Comparison of ENCODE assay signal across 8 cellular contexts in the genomic region with DNA sequence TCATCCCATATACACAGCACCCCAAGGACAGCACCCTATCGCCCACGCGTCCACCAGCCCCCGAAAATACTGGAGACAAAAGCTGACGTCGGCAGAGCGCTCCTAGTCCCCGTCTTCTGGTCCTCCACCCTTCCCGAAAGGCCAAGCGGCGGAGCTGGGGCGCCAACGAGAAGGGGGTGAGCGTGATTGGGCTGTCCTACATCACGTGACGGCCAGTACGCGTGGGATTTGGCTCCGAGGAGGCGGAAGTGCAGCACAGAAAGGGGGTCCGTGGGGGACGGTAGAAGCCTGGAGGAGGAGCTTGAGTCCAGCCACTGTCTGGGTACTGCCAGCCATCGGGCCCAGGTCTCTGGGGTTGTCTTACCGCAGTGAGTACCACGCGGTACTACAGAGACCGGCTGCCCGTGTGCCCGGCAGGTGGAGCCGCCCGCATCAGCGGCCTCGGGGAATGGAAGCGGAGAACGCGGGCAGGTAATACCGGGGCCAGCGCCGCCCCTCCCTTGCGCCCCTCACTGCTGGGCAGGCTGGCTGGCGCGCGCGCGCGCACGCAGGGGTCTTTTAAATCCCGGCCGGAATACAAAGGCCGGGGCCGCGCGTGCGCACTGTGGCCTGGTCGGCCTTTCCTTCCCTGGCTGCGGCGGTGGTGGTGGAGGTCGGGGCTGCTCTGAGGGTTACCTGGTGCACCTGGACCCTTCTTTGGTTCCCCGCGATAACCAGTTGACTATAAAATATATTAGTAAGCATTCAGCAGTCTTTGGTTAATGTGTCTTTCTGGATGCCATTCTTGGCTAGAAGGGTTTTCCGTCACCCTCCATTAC. TPM values are rescaled to one million over a fixed set of nuclear protein-coding genes. Genes with fewer than 3 reads are reported as not detected.
A peak's percentile ranks its signal among the peaks of the same experiment; 100 is the strongest.
DNase-seq lines count a peak whose midpoint lies in the region; ATAC-seq and TF ChIP-seq lines count a peak whose summit lies in the region.

A gene (plus strand): TSS at position 283 of the 818 bp plus-strand sequence. CDS start 166 bp downstream, at position 449.

- peak; percentile 97 for DNase-seq in AG04450 (ENCODE audit: low read depth, low spot score)
- DNase-seq in NCI-H2227 treated with DMSO at 0.1 percent for 48 hours (lab: John Stamatoyannopoulos, UW), result peak; percentile 99
- peak; percentile 96 for DNase-seq in WTC11 (ENCODE audit: low spot score)
- peak; percentile 99 for DNase-seq in cardiac fibroblast (ENCODE audit: low read depth in 2 of 2)
- DNase-seq in iPS-NIHi7 (ENCODE audit: extremely low spot score), result peak; percentile 95
- DNase-seq in smooth muscle cell of the brain vasculature (ENCODE audit: low read depth, low spot score), result peak; percentile 99

- peak within 1 kb of the TSS; percentile 96 for H3K4me3 Mint-ChIP-seq in WTC11

- peak within 1 kb of the TSS; percentile 99 for H3K27ac Mint-ChIP-seq in WTC11

- no peaks in the 10 kb centered on the region for H3K27me3 Mint-ChIP-seq in WTC11 (ENCODE audit: low read depth)

- H3K27me3 ChIP-seq in AG04450 (ENCODE audit: control insufficient read depth, insufficient read depth, low read length), result no peaks in the 10 kb centered on the region

- H3K27ac ChIP-seq in AG04450 (ENCODE audit: low read depth, low read length), result peak within 1 kb of the TSS; percentile 88

- POLR2A ChIA-PET in AG04450 (lab: Yijun Ruan, JAX) (interaction anchor here (0.5 to 3.3 kb wide), 14 partner anchors 10 to 334 kb away, joined by 3 to 42 read pairs (median 4); a partner anchor contains a TSS), WTC11 (lab: Charles Lee) (interaction anchor here (0.6 to 2.1 kb wide), 12 partner anchors 8 to 401 kb away, joined by 3 to 57 read pairs (median 4); a partner anchor contains a TSS)

- H3K9me3 Mint-ChIP-seq in WTC11, result no peaks in the 10 kb centered on the region

- CTCF ChIA-PET in AG04450 (lab: Charles Lee), result interaction anchor here (0.6 to 4.6 kb wide), 4 partner anchors 11 to 145 kb away, joined by 3 to 33 read pairs (median 4); no protein-coding TSS in a partner anchor
- CTCF ChIA-PET in WTC11 (lab: Charles Lee), result interaction anchor here (0.6 to 2.4 kb wide), 8 partner anchors 9 to 333 kb away, joined by 3 to 9 read pairs (median 4); a partner anchor contains a TSS

- H3K4me1 Mint-ChIP-seq in WTC11, result peaks cover 42% of the 10 kb centered on the region

- peaks cover 2% of the 10 kb centered on the region; the same call in 1 of the 2 replicates for H3K9me3 ChIP-seq in AG04450 (ENCODE audit: control insufficient read depth, insufficient read depth, low read length)

- H3K4me3 ChIP-seq in AG04450 (ENCODE audit: low read depth, low read length) (peak within 1 kb of the TSS; percentile 95), cardiac fibroblast (replicated peaks in 1 of 2; ENCODE audit: low read depth in 2 of 2, low read length in 2 of 2) (peak within 1 kb of the TSS; percentile 75 to 84)

- peak; percentile 92 for ATAC-seq in GM18907 (IDR thresholded peaks at IDR 0.05; ENCODE audit: unreplicated experiment)
- ATAC-seq in HG03159 (IDR thresholded peaks at IDR 0.05; ENCODE audit: unreplicated experiment), result peak; percentile 91
- peak; percentile 95 for ATAC-seq in WTC11

- peak; percentile 15; the same call in 1 of the 2 replicates for TF ChIP-seq CTCF in AG04450 (IDR thresholded peaks at IDR 0.05; ENCODE audit: low read depth, low read length)
- TF ChIP-seq CTCF in WTC11 (IDR thresholded peaks at IDR 0.05), result no peak
- TF ChIP-seq CTCF in cardiac fibroblast (IDR thresholded peaks at IDR 0.05; ENCODE audit: low read depth, low read length), result no peak

- peaks cover 10% of the 10 kb centered on the region; the same call in 1 of the 2 replicates for H3K36me3 Mint-ChIP-seq in WTC11

TF ChIP-seq in WTC11, 78 proteins besides CTCF, POLR2A, EP300 and RAD21 (continues in another document):
- TF ChIP-seq, protein P1, sequence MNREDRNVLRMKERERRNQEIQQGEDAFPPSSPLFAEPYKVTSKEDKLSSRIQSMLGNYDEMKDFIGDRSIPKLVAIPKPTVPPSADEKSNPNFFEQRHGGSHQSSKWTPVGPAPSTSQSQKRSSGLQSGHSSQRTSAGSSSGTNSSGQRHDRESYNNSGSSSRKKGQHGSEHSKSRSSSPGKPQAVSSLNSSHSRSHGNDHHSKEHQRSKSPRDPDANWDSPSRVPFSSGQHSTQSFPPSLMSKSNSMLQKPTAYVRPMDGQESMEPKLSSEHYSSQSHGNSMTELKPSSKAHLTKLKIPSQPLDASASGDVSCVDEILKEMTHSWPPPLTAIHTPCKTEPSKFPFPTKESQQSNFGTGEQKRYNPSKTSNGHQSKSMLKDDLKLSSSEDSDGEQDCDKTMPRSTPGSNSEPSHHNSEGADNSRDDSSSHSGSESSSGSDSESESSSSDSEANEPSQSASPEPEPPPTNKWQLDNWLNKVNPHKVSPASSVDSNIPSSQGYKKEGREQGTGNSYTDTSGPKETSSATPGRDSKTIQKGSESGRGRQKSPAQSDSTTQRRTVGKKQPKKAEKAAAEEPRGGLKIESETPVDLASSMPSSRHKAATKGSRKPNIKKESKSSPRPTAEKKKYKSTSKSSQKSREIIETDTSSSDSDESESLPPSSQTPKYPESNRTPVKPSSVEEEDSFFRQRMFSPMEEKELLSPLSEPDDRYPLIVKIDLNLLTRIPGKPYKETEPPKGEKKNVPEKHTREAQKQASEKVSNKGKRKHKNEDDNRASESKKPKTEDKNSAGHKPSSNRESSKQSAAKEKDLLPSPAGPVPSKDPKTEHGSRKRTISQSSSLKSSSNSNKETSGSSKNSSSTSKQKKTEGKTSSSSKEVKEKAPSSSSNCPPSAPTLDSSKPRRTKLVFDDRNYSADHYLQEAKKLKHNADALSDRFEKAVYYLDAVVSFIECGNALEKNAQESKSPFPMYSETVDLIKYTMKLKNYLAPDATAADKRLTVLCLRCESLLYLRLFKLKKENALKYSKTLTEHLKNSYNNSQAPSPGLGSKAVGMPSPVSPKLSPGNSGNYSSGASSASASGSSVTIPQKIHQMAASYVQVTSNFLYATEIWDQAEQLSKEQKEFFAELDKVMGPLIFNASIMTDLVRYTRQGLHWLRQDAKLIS (CRISPR knock-in tag; IDR thresholded peaks at IDR 0.05; ENCODE audit: borderline replicate concordance), result 0 out of 2 replicates have a peak, but pooled peaks have one; percentile 84
- TF ChIP-seq FOXP1 (CRISPR knock-in tag; IDR thresholded peaks at IDR 0.05; ENCODE audit: borderline replicate concordance) (peak; percentile 86; the same call in 1 of the 2 replicates), TP53 (CRISPR knock-in tag; IDR thresholded peaks at IDR 0.05) (peak; percentile 70; the same call in 1 of the 2 replicates), ESRRA (CRISPR knock-in tag; IDR thresholded peaks at IDR 0.05; ENCODE audit: borderline replicate concordance) (no peak), RELA (CRISPR knock-in tag; IDR thresholded peaks at IDR 0.05; ENCODE audit: borderline replicate concordance) (no peak), PRRX2 (CRISPR knock-in tag; IDR thresholded peaks at IDR 0.05) (no peak), EMX1 (CRISPR knock-in tag; IDR thresholded peaks at IDR 0.05) (no peak), ELF4 (CRISPR knock-in tag; IDR thresholded peaks at IDR 0.05; ENCODE audit: low read depth) (no peak), ATF1 (CRISPR knock-in tag; IDR thresholded peaks at IDR 0.05) (no peak), ZNF138 (CRISPR knock-in tag; conservative IDR thresholded peaks at IDR 0.05) (peak; percentile 78; the same call in 1 of the 2 replicates), NR3C1 (CRISPR knock-in tag; conservative IDR thresholded peaks at IDR 0.05; ENCODE audit: low read depth) (no peak), JAZF1 (CRISPR knock-in tag; IDR thresholded peaks at IDR 0.05) (no peak)
- TF ChIP-seq, protein P2, sequence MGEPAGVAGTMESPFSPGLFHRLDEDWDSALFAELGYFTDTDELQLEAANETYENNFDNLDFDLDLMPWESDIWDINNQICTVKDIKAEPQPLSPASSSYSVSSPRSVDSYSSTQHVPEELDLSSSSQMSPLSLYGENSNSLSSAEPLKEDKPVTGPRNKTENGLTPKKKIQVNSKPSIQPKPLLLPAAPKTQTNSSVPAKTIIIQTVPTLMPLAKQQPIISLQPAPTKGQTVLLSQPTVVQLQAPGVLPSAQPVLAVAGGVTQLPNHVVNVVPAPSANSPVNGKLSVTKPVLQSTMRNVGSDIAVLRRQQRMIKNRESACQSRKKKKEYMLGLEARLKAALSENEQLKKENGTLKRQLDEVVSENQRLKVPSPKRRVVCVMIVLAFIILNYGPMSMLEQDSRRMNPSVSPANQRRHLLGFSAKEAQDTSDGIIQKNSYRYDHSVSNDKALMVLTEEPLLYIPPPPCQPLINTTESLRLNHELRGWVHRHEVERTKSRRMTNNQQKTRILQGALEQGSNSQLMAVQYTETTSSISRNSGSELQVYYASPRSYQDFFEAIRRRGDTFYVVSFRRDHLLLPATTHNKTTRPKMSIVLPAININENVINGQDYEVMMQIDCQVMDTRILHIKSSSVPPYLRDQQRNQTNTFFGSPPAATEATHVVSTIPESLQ (CRISPR knock-in tag; IDR thresholded peaks at IDR 0.05), result no peak
- TF ChIP-seq, protein P3, sequence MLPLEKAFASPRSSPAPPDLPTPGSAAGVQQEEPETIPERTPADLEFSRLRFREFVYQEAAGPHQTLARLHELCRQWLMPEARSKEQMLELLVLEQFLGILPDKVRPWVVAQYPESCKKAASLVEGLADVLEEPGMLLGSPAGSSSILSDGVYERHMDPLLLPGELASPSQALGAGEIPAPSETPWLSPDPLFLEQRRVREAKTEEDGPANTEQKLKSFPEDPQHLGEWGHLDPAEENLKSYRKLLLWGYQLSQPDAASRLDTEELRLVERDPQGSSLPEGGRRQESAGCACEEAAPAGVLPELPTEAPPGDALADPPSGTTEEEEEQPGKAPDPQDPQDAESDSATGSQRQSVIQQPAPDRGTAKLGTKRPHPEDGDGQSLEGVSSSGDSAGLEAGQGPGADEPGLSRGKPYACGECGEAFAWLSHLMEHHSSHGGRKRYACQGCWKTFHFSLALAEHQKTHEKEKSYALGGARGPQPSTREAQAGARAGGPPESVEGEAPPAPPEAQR (CRISPR knock-in tag; IDR thresholded peaks at IDR 0.05), result no peak
- TF ChIP-seq, protein P4, sequence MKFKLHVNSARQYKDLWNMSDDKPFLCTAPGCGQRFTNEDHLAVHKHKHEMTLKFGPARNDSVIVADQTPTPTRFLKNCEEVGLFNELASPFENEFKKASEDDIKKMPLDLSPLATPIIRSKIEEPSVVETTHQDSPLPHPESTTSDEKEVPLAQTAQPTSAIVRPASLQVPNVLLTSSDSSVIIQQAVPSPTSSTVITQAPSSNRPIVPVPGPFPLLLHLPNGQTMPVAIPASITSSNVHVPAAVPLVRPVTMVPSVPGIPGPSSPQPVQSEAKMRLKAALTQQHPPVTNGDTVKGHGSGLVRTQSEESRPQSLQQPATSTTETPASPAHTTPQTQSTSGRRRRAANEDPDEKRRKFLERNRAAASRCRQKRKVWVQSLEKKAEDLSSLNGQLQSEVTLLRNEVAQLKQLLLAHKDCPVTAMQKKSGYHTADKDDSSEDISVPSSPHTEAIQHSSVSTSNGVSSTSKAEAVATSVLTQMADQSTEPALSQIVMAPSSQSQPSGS (CRISPR knock-in tag; IDR thresholded peaks at IDR 0.05; ENCODE audit: borderline replicate concordance, low read depth), result no peak

RNA-seq across cellular contexts. Expression of the gene that starts here (rescaled TPM):
- polyA plus RNA-seq in AG04450 (2011; rRNA removed), result 20.4 and 28.4 TPM in 2 replicates
- polyA minus RNA-seq in AG04450 (2011; rRNA and poly(A)+ RNA removed), result 9.2 and 15.9 TPM in 2 replicates
- total RNA-seq in WTC11 (2021), result 28.1 to 33.0 TPM (median 32.6 TPM) in 3 replicates

Comparison
In these comparisons a context has a peak if more than half of its experiments do, and no peak if none do; other contexts are left out.
1. Peak in every context shown above with its lines: DNase-seq, ATAC-seq, H3K4me3 ChIP-seq and H3K27ac ChIP-seq.